ENCODE assay signal across 8 cellular contexts in genomic region chr19:46624958-46625661, GRCh38. TPM values are rescaled to one million over a fixed set of nuclear protein-coding genes. Genes with fewer than 3 reads are reported as not detected.
DNase-seq lines count a peak whose midpoint lies in the region; ATAC-seq, FAIRE-seq and TF ChIP-seq lines count a peak whose summit lies in the region.

Gene PTGIR (minus strand): TSS chr19:46625089. CDS start chr19:46624225, 864 bp downstream.

- H3K9me3 Mint-ChIP-seq in astrocyte (ENCODE audit: unreplicated experiment): no peaks in the 10 kb centered on the region

- H3K27ac Mint-ChIP-seq in astrocyte (ENCODE audit: unreplicated experiment): no peak within 1 kb of the TSS

- H3K4me3 Mint-ChIP-seq in astrocyte (ENCODE audit: unreplicated experiment): no peak within 1 kb of the TSS

- H3K27ac ChIP-seq in DND-41 (ENCODE audit: low read length) (no peak within 1 kb of the TSS), astrocyte (ENCODE audit: low read depth, low read length) (no peak within 1 kb of the TSS), mesodermal cell (ENCODE audit: low read depth, low read length, severe bottlenecking) (peak within 1 kb of the TSS; percentile 79)

- H3K27me3 ChIP-seq in DND-41 (ENCODE audit: insufficient read depth, low read length, poor library complexity): no peaks in the 10 kb centered on the region
- H3K27me3 ChIP-seq in astrocyte (ENCODE audit: insufficient read depth, low read length): no peaks in the 10 kb centered on the region

- TF ChIP-seq CTCF in DND-41 (IDR thresholded peaks at IDR 0.05; ENCODE audit: borderline replicate concordance, extremely low read depth, low read length, poor library complexity, severe bottlenecking) (no peak), astrocyte (IDR thresholded peaks at IDR 0.05; ENCODE audit: insufficient read depth, low read depth, low read length) (no peak)

- H3K4me1 Mint-ChIP-seq in astrocyte (ENCODE audit: low read depth, unreplicated experiment): peaks cover 8% of the 10 kb centered on the region

- peaks cover 3% of the 10 kb centered on the region for H3K27me3 Mint-ChIP-seq in astrocyte (ENCODE audit: low read depth, unreplicated experiment)

- H4K20me1 ChIP-seq in DND-41 (ENCODE audit: insufficient read depth, low read length) (no peaks in the 10 kb centered on the region), astrocyte (ENCODE audit: insufficient read depth, low read length) (no peaks in the 10 kb centered on the region)

- H3K79me2 ChIP-seq in DND-41 (ENCODE audit: insufficient read depth, low read length) (no peaks in the 10 kb centered on the region), astrocyte (ENCODE audit: insufficient read depth, low read length) (no peaks in the 10 kb centered on the region)

- H3K9ac ChIP-seq in DND-41 (ENCODE audit: low read depth, low read length) (no peak within 1 kb of the TSS), astrocyte (ENCODE audit: low read length) (peak within 1 kb of the TSS; percentile 35)

- no peaks in the 10 kb centered on the region for H3K36me3 ChIP-seq in DND-41 (ENCODE audit: insufficient read depth, low read length)
- H3K36me3 ChIP-seq in astrocyte (ENCODE audit: insufficient read depth, low read length): no peaks in the 10 kb centered on the region
- H3K36me3 ChIP-seq in mesodermal cell (ENCODE audit: control insufficient read depth, insufficient read depth, low read length): no peaks in the 10 kb centered on the region

- H3K9me3 ChIP-seq in DND-41 (ENCODE audit: insufficient read depth, low read length, severe bottlenecking) (no peaks in the 10 kb centered on the region), astrocyte (ENCODE audit: insufficient read depth, low read depth, low read length) (no peaks in the 10 kb centered on the region), mesodermal cell (ENCODE audit: control insufficient read depth, low read length) (no peaks in the 10 kb centered on the region)

- FAIRE-seq in astrocyte (lab: Jason Lieb, UNC): peak; percentile 41
- no peak for FAIRE-seq in RCC 7860 (lab: Jason Lieb, UNC)

- no peaks in the 10 kb centered on the region for H3K36me3 Mint-ChIP-seq in astrocyte (ENCODE audit: low read depth, unreplicated experiment)

- H3K4me1 ChIP-seq in DND-41 (ENCODE audit: insufficient read depth, low read length) (peaks cover 2% of the 10 kb centered on the region; the same call in 1 of the 2 replicates), astrocyte (ENCODE audit: insufficient read depth, low read length) (peaks cover 21% of the 10 kb centered on the region), mesodermal cell (ENCODE audit: control insufficient read depth, insufficient read depth, low read length, poor library complexity, severe bottlenecking) (peaks cover 48% of the 10 kb centered on the region)

- WGBS in mesodermal cell (ENCODE audit: insufficient coverage in 2 of 2), 2 experiments: 58 to 60% methylated on average over 9 to 12 of the region's 13 CpGs

- DNase-seq in DND-41 (peak; percentile 54), Kasumi-1 (lab: John Stamatoyannopoulos, UW) (peak; percentile 39 to 49), astrocyte (ENCODE audit: low read depth) (peak; percentile 47), RCC 7860 (ENCODE audit: low spot score) (no peak), hypothalamus (lab: John Stamatoyannopoulos, UW) (no peak), RKO (ENCODE audit: low spot score) (no peak)

- no peak within 1 kb of the TSS for H2AFZ ChIP-seq in DND-41 (ENCODE audit: low read depth, low read length)
- H2AFZ ChIP-seq in astrocyte (ENCODE audit: low read depth, low read length): peak within 1 kb of the TSS; percentile 73

- ATAC-seq in DND-41 (ENCODE audit: insufficient read depth, low read depth) (peak; percentile 66; the same call in 2 of the 3 replicates), HG03045 (IDR thresholded peaks at IDR 0.05; ENCODE audit: unreplicated experiment) (no peak)

- H3K4me3 ChIP-seq in DND-41 (ENCODE audit: low read depth in 1 of 2, low read length in 2 of 2) (no peak within 1 kb of the TSS), astrocyte (ENCODE audit: insufficient read depth, low read depth, low read length) (no peak within 1 kb of the TSS), mesodermal cell (ENCODE audit: extremely low read depth, insufficient read depth, low read length, poor library complexity, severe bottlenecking) (peak within 1 kb of the TSS; percentile 11)

- no peak within 1 kb of the TSS for H3K4me2 ChIP-seq in DND-41 (ENCODE audit: insufficient read depth, low read length)
- peak within 1 kb of the TSS; percentile 71 for H3K4me2 ChIP-seq in astrocyte (ENCODE audit: low read length)

RNA-seq across cellular contexts. Expression of gene PTGIR, which starts in this region (rescaled TPM):
- 0.50 and 0.52 TPM in 2 replicates for total RNA-seq in astrocyte
- 6.6 TPM for polyA plus RNA-seq in mesodermal cell (2013, experiment 1 of 2)
- polyA plus RNA-seq in mesodermal cell (2013, experiment 2 of 2): 6.9 TPM

Comparison
In these comparisons a context has a peak if more than half of its experiments do, and no peak if none do; other contexts are left out.
1. Peak in DNase-seq, H3K9ac ChIP-seq and H3K4me2 ChIP-seq in astrocyte; RNA of the gene not detected or under 1 TPM.
2. DNase-seq: peak in DND-41 (single experiment) and Kasumi-1 (2 of 2); none in RCC 7860 (single experiment), hypothalamus (0 of 51) and RKO (single experiment).